ENCODE assay signal across 8 cellular contexts in genomic region chr5:10248378-10249260, GRCh38. TPM values are rescaled to one million over a fixed set of nuclear protein-coding genes. Genes with fewer than 3 reads are reported as not detected.
DNase-seq lines count a peak whose midpoint lies in the region; ATAC-seq and TF ChIP-seq lines count a peak whose summit lies in the region.

No MANE protein-coding gene starts in this region.

- CTCF ChIA-PET in WTC11 (lab: Charles Lee) = no interaction called here

- peaks cover 0 to 25% of the 10 kb centered on the region in 2 donors for H3K4me1 ChIP-seq in right atrium auricular region

- H3K4me1 Mint-ChIP-seq in activated CD4-positive, alpha-beta T cell treated with anti-CD3 and anti-CD28 coated beads, Interleukin-2, amount 10 ng/mL, durations not matched to agents 24 days and 14 days = peaks cover 30% of the 10 kb centered on the region
- peaks cover 36% of the 10 kb centered on the region for H3K4me1 Mint-ChIP-seq in WTC11
- peaks cover 54% of the 10 kb centered on the region for H3K4me1 Mint-ChIP-seq in stimulated activated naive CD8-positive, alpha-beta T cell treated with anti-CD3 and anti-CD28 coated beads, Interleukin-15, amount 100 ng/mL, for 72 hours

- H3K27ac Mint-ChIP-seq in activated CD4-positive, alpha-beta T cell treated with anti-CD3 and anti-CD28 coated beads, Interleukin-2, amount 10 ng/mL, durations not matched to agents 24 days and 14 days = peak overlapping the region; percentile 96
- peak overlapping the region; percentile 98 for H3K27ac Mint-ChIP-seq in WTC11
- peak overlapping the region; percentile 100 for H3K27ac Mint-ChIP-seq in stimulated activated naive CD8-positive, alpha-beta T cell treated with anti-CD3 and anti-CD28 coated beads, Interleukin-15, amount 100 ng/mL, for 72 hours

- no peak for DNase-seq in activated CD4-positive, alpha-beta T cell treated with anti-CD3 and anti-CD28 coated beads, Interleukin-2, amount 10 ng/mL, durations not matched to agents 24 days and 14 days
- no peak for DNase-seq in activated CD4-positive, alpha-beta T cell treated with anti-CD3 and anti-CD28 coated beads for 1 hour
- DNase-seq in WTC11 (ENCODE audit: low spot score) (no peak), right atrium auricular region (ENCODE audit: low spot score) (no peak)
- DNase-seq in stimulated activated naive CD8-positive, alpha-beta T cell treated with anti-CD3 and anti-CD28 coated beads, Interleukin-15, amount 100 ng/mL, for 72 hours = no peak
- no peak for DNase-seq in stimulated activated CD4-positive, alpha-beta T cell treated with anti-CD3 and anti-CD28 coated beads, Interleukin-4, amount 100 ng/mL, for 1 hour

- H3K27ac ChIP-seq in right atrium auricular region = peak overlapping the region; percentile 95 to 96

- H3K4me3 Mint-ChIP-seq in activated CD4-positive, alpha-beta T cell treated with anti-CD3 and anti-CD28 coated beads, Interleukin-2, amount 10 ng/mL, durations not matched to agents 24 days and 14 days = peak overlapping the region; percentile 96
- peak overlapping the region; percentile 98 for H3K4me3 Mint-ChIP-seq in WTC11
- peak overlapping the region; percentile 86 to 98 for H3K4me3 Mint-ChIP-seq in stimulated activated naive CD8-positive, alpha-beta T cell treated with anti-CD3 and anti-CD28 coated beads, Interleukin-15, amount 100 ng/mL, for 72 hours

- peaks cover 22% of the 10 kb centered on the region for H3K36me3 Mint-ChIP-seq in activated CD4-positive, alpha-beta T cell treated with anti-CD3 and anti-CD28 coated beads, Interleukin-2, amount 10 ng/mL, durations not matched to agents 24 days and 14 days (ENCODE audit: low read depth)
- H3K36me3 Mint-ChIP-seq in WTC11 = peaks cover 21% of the 10 kb centered on the region

- H3K9me3 ChIP-seq in right atrium auricular region = no peaks in the 10 kb centered on the region

- peak overlapping the region; percentile 93 to 99 for H3K4me3 ChIP-seq in right atrium auricular region

- TF ChIP-seq CTCF in WTC11 (IDR thresholded peaks at IDR 0.05) (no peak), right atrium auricular region (IDR thresholded peaks at IDR 0.05) (no peak)

- no peaks in the 10 kb centered on the region for H3K36me3 ChIP-seq in right atrium auricular region

- POLR2A ChIA-PET in WTC11 (lab: Charles Lee) = interaction anchor here (0.7 kb wide), 1 partner anchor 713 kb away, joined by 5 read pairs; no protein-coding TSS in a partner anchor

- peak; percentile 0 for ATAC-seq in HG02970 (IDR thresholded peaks at IDR 0.05; ENCODE audit: low FRiP score, unreplicated experiment)
- no peak for ATAC-seq in WTC11
- ATAC-seq in stimulated activated naive CD8-positive, alpha-beta T cell treated with anti-CD3 and anti-CD28 coated beads, Interleukin-15, amount 100 ng/mL, for 72 hours = no peak
- ATAC-seq in HG03565 (IDR thresholded peaks at IDR 0.05; ENCODE audit: unreplicated experiment) = no peak

- H3K27me3 ChIP-seq in right atrium auricular region = no peaks in the 10 kb centered on the region

- peaks cover 3% of the 10 kb centered on the region for H3K27me3 Mint-ChIP-seq in activated CD4-positive, alpha-beta T cell treated with anti-CD3 and anti-CD28 coated beads, Interleukin-2, amount 10 ng/mL, durations not matched to agents 24 days and 14 days
- no peaks in the 10 kb centered on the region for H3K27me3 Mint-ChIP-seq in WTC11 (ENCODE audit: low read depth)
- no peaks in the 10 kb centered on the region for H3K27me3 Mint-ChIP-seq in stimulated activated naive CD8-positive, alpha-beta T cell treated with anti-CD3 and anti-CD28 coated beads, Interleukin-15, amount 100 ng/mL, for 72 hours

- intact Hi-C loops in activated CD4-positive, alpha-beta T cell treated with anti-CD3 and anti-CD28 coated beads, Interleukin-2, amount 10 ng/mL, durations not matched to agents 24 days and 14 days (cut with micrococcal nuclease) = no loop called here

- H3K9me3 Mint-ChIP-seq in activated CD4-positive, alpha-beta T cell treated with anti-CD3 and anti-CD28 coated beads, Interleukin-2, amount 10 ng/mL, durations not matched to agents 24 days and 14 days = no peaks in the 10 kb centered on the region
- H3K9me3 Mint-ChIP-seq in WTC11 = no peaks in the 10 kb centered on the region
- no peaks in the 10 kb centered on the region for H3K9me3 Mint-ChIP-seq in stimulated activated naive CD8-positive, alpha-beta T cell treated with anti-CD3 and anti-CD28 coated beads, Interleukin-15, amount 100 ng/mL, for 72 hours

TF ChIP-seq in WTC11, 78 proteins besides CTCF, POLR2A, EP300 and RAD21 (continues in another document):
- TF ChIP-seq ZNF416 (CRISPR knock-in tag; IDR thresholded peaks at IDR 0.05) = no peak
- TF ChIP-seq TCF7 (CRISPR knock-in tag; IDR thresholded peaks at IDR 0.05; ENCODE audit: low read depth) = no peak
- TF ChIP-seq TEAD1 (CRISPR knock-in tag; IDR thresholded peaks at IDR 0.05) = no peak
- TF ChIP-seq PRRX2 (CRISPR knock-in tag; IDR thresholded peaks at IDR 0.05) = no peak
- TF ChIP-seq MLX (CRISPR knock-in tag; IDR thresholded peaks at IDR 0.05) = no peak
- TF ChIP-seq ATF3 (CRISPR knock-in tag; conservative IDR thresholded peaks at IDR 0.05) = no peak
- TF ChIP-seq EMX1 (CRISPR knock-in tag; IDR thresholded peaks at IDR 0.05) = no peak
- TF ChIP-seq NR1H2 (CRISPR knock-in tag; IDR thresholded peaks at IDR 0.05) = no peak
- TF ChIP-seq MXD4 (CRISPR knock-in tag; IDR thresholded peaks at IDR 0.05; ENCODE audit: borderline replicate concordance) = no peak
- no peak for TF ChIP-seq USF1 (CRISPR knock-in tag; IDR thresholded peaks at IDR 0.05)
- no peak for TF ChIP-seq E2F1 (CRISPR knock-in tag; IDR thresholded peaks at IDR 0.05)
- TF ChIP-seq GTF2I (CRISPR knock-in tag; conservative IDR thresholded peaks at IDR 0.05) = no peak

RNA-seq across cellular contexts. Expression of gene ATPSCKMT, which starts 1.1 kb away (rescaled TPM):
- total RNA-seq in activated CD4-positive, alpha-beta T cell treated with anti-CD3 and anti-CD28 coated beads, Interleukin-2, amount 10 ng/mL, durations not matched to agents 24 days and 14 days = 28.9 and 30.4 TPM in 2 replicates
- total RNA-seq in WTC11 (2021) (10.3 to 15.7 TPM (median 11.8 TPM) in 3 replicates), right atrium auricular region (10 to 100 TPM in 1 of 2 donors, 1 to 10 TPM in 1; 6.6 to 12.4 TPM)

RNA-seq across cellular contexts. Expression of gene CCT5, which starts 1.5 kb away (rescaled TPM):
- total RNA-seq in activated CD4-positive, alpha-beta T cell treated with anti-CD3 and anti-CD28 coated beads, Interleukin-2, amount 10 ng/mL, durations not matched to agents 24 days and 14 days = 566 and 581 TPM in 2 replicates
- total RNA-seq in WTC11 (2021) (481 to 548 TPM (median 496 TPM) in 3 replicates), right atrium auricular region (100 to 1,000 TPM in 1 of 2 donors, 10 to 100 TPM in 1; 88.4 to 140 TPM)

RNA-seq across cellular contexts. Expression of gene CMBL, which starts 59.1 kb away (rescaled TPM):
- 0.35 and 2.0 TPM in 2 replicates for total RNA-seq in activated CD4-positive, alpha-beta T cell treated with anti-CD3 and anti-CD28 coated beads, Interleukin-2, amount 10 ng/mL, durations not matched to agents 24 days and 14 days
- total RNA-seq in WTC11 (2021) = 26.7 to 34.0 TPM (median 27.7 TPM) in 3 replicates
- total RNA-seq in right atrium auricular region = 10 to 100 TPM in 1 of 2 donors, 1 to 10 TPM in 1; 5.9 to 20.7 TPM
